ENCODE assay signal across 9 cellular contexts in genomic region chr3:17726313-17726712, GRCh38.
"Had no signal": no experiment of that assay in that cellular context is flagged by ENCODE, and none has a peak within 500 bp of the region (broad histone marks: within the 10 kb centered on the region; RNA-seq: fewer than 3 reads in every experiment).

No MANE protein-coding gene starts in this region.

- FAIRE-seq: HepG2, HTR-8/SVneo, K562 had no signal

- ATAC-seq: HepG2, K562 had no signal

- H3K4me3 ChIP-seq: K562 had no signal

- H3K27ac ChIP-seq: HL-60, KMS-11 had no signal

- DNase-seq: IMR-90, Karpas-422, KBM-7, KG1 had no signal
